Comparison of ENCODE assay signal across 8 cellular contexts in the genomic region with DNA sequence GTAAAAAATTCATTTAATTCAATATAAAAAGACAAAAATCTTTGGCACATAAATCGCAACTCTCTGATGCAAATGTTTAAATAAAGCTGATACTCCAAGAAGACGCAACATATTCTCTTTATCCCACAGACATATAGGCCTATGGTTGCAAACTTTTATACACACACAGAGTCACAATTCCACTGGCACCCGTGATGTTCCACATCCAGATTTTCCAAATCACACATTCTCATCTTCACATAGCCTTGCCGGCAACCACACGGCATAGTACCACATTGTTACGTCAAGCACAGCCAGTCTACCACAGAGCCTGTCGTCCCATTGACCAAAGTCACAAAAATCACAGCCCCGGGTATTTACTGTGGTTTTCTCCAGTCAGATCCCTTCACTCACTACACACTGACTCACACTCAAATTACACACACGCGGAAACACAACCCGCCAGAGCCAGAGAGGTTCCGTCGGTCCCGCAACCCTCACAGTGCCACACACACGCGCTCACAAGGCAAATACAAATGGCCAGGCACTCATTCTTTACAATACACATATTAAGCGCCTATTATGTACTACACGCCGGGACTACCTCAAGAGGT. TPM values are rescaled to one million over a fixed set of nuclear protein-coding genes. Genes with fewer than 3 reads are reported as not detected.
DNase-seq lines count a peak whose midpoint lies in the region; ATAC-seq and TF ChIP-seq lines count a peak whose summit lies in the region.

No MANE protein-coding gene starts in this region.

- CTCF ChIA-PET in A673 (lab: Charles Lee): interaction anchor here (0.6 kb wide), 1 partner anchor 71 kb away, joined by 5 read pairs; no protein-coding TSS in a partner anchor

- peak overlapping the region; percentile 93 for H3K9ac ChIP-seq in NT2/D1 (ENCODE audit: insufficient read length, low read depth)
- peak overlapping the region; percentile 95 for H3K9ac ChIP-seq in skeletal muscle satellite cell (ENCODE audit: low read depth, low read length)

- TF ChIP-seq CTCF in A673 (conservative IDR thresholded peaks at IDR 0.05; ENCODE audit: low read depth, low read length): no peak
- TF ChIP-seq CTCF in astrocyte of the spinal cord (IDR thresholded peaks at IDR 0.05; ENCODE audit: low read depth, low read length): no peak

- peak; percentile 17 for ATAC-seq in HG02981 (IDR thresholded peaks at IDR 0.05; ENCODE audit: unreplicated experiment)

- TSS peak; percentile 90 for BruUV-seq in A673 (replicated peaks; lab: Mats Ljungman, UMichigan)

- H3K36me3 ChIP-seq in A673 (ENCODE audit: insufficient read depth, low read length, poor library complexity, severe bottlenecking) (no peaks in the 10 kb centered on the region), NT2/D1 (ENCODE audit: insufficient read depth, insufficient read length, low read length) (peaks cover 7% of the 10 kb centered on the region), skeletal muscle satellite cell (ENCODE audit: insufficient read depth, low read length) (no peaks in the 10 kb centered on the region)

- peak overlapping the region; percentile 85 for H3K27ac ChIP-seq in A673 (ENCODE audit: low read depth, low read length, poor library complexity, severe bottlenecking)

- H3K9me3 ChIP-seq in A673 (ENCODE audit: low read depth, low read length, poor library complexity, severe bottlenecking) (no peaks in the 10 kb centered on the region), NT2/D1 (ENCODE audit: insufficient read depth, low read length) (peaks cover 17% of the 10 kb centered on the region; the same call in 1 of the 2 replicates), skeletal muscle satellite cell (replicated peaks; ENCODE audit: low read length) (no peaks in the 10 kb centered on the region)

- in situ Hi-C loops in astrocyte of the spinal cord (cut with HindIII; ENCODE audit: low sequenced_read_pairs): no loop called here

- H3K4me1 ChIP-seq in A673 (ENCODE audit: insufficient read depth, low read length, poor library complexity, severe bottlenecking): peaks cover 9% of the 10 kb centered on the region
- H3K4me1 ChIP-seq in NT2/D1 (ENCODE audit: insufficient read depth, insufficient read length): no peaks in the 10 kb centered on the region
- H3K4me1 ChIP-seq in skeletal muscle satellite cell (ENCODE audit: control insufficient read depth, insufficient read depth, low read length): peaks cover 25% of the 10 kb centered on the region

- no peaks in the 10 kb centered on the region for H3K27me3 ChIP-seq in A673 (replicated peaks; ENCODE audit: insufficient read depth, low read depth, low read length, poor library complexity)
- no peaks in the 10 kb centered on the region for H3K27me3 ChIP-seq in NT2/D1 (ENCODE audit: insufficient read depth, insufficient read length)
- H3K27me3 ChIP-seq in skeletal muscle satellite cell (ENCODE audit: control insufficient read depth, insufficient read depth, low read length): no peaks in the 10 kb centered on the region

- intact Hi-C loops in A673 (cut with micrococcal nuclease; ENCODE audit: unreplicated experiment): no loop called here

- POLR2A ChIA-PET in A673 (lab: Charles Lee; ENCODE audit: low non-redundant PET): interaction anchor here (0.6 kb wide), 1 partner anchor 567 kb away, joined by 5 read pairs; no protein-coding TSS in a partner anchor

- DNase-seq in A673 (ENCODE audit: low spot score) (peak; percentile 60), NT2/D1 (ENCODE audit: low read depth, low spot score) (no peak), astrocyte of the spinal cord (ENCODE audit: low read depth, low spot score) (peak; percentile 68), HK-2 (ENCODE audit: unreplicated experiment) (no peak)

- H3K4me2 ChIP-seq in skeletal muscle satellite cell (ENCODE audit: low read length): peak overlapping the region; percentile 98

- peak overlapping the region; percentile 70 for H3K4me3 ChIP-seq in A673 (ENCODE audit: low read depth, low read length, poor library complexity, severe bottlenecking)
- H3K4me3 ChIP-seq in GM08714 (ENCODE audit: low read length): peak overlapping the region; percentile 99
- H3K4me3 ChIP-seq in NT2/D1 (ENCODE audit: insufficient read length, low read depth): peak overlapping the region; percentile 96
- peak overlapping the region; percentile 77 for H3K4me3 ChIP-seq in astrocyte of the spinal cord (ENCODE audit: low read depth, low read length)
- peak overlapping the region; percentile 96 for H3K4me3 ChIP-seq in iPS-11a (ENCODE audit: low read depth, low read length)
- H3K4me3 ChIP-seq in skeletal muscle satellite cell (ENCODE audit: low read length): peak overlapping the region; percentile 92

RNA-seq across cellular contexts. Expression of a gene that starts 0.5 kb away (rescaled TPM):
- total RNA-seq in A673 (2021): 5.5 and 5.6 TPM in 2 replicates
- total RNA-seq in skeletal muscle satellite cell (2012; rRNA removed): 2.0 and 3.0 TPM in 2 replicates

RNA-seq across cellular contexts. Expression of a gene that starts 25.3 kb away (rescaled TPM):
- 268 and 291 TPM in 2 replicates for total RNA-seq in A673 (2021)
- total RNA-seq in skeletal muscle satellite cell (2012; rRNA removed): 164 and 220 TPM in 2 replicates

RNA-seq across cellular contexts. Expression of a gene that starts 59.7 kb away (rescaled TPM):
- total RNA-seq in A673 (2021): 20.0 and 23.7 TPM in 2 replicates
- total RNA-seq in skeletal muscle satellite cell (2012; rRNA removed): 18.3 and 22.3 TPM in 2 replicates

Comparison
In these comparisons a context has a peak if more than half of its experiments do, and no peak if none do; other contexts are left out.
1. DNase-seq: peak in A673 (single experiment) and astrocyte of the spinal cord (single experiment); none in NT2/D1 (single experiment) and HK-2 (single experiment).
2. Peak in every context shown above with its lines, with median percentiles within 50 percentile points of each other: H3K4me3 ChIP-seq.